ENCODE assay signal across 12 cellular contexts in the genomic region with DNA sequence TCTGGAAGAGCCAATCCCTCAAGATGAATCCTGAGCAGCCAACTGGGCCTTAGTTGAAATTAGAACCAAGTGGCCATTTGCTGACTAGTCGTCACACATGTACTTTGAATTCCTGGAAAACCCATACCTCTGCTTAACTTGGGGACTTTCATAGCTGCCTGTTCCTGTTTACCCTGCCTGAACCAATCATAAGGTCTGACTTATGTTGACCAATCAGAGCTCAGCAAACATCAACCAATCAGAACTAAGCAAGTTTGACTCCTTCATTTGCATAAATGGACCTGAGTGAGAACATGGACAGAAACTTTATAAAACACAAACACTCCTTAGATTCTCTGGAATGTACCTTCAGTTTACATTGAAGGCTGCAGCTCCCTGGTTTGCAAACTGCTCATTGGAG. TPM values are rescaled to one million over a fixed set of nuclear protein-coding genes. Genes with fewer than 3 reads are reported as not detected.
DNase-seq lines count a peak whose midpoint lies in the region; FAIRE-seq and TF ChIP-seq lines count a peak whose summit lies in the region.
"Had no signal": no experiment of that assay in that cellular context is flagged by ENCODE, and none has a peak within 500 bp of the region (broad histone marks: within the 10 kb centered on the region; RNA-seq: fewer than 3 reads in every experiment).

No MANE protein-coding gene starts in this region.

- H3K9me3 Mint-ChIP-seq in nephron: no peaks in the 10 kb centered on the region
- H3K9me3 Mint-ChIP-seq: stimulated activated memory B cell treated with anti-CD40 and anti-IgM and Interleukin-4, amounts not matched to agents 10 μg/mL and 1 μg/mL and 100 μg/mL, for 72 hours had no signal

- peaks cover 3 to 91% of the 10 kb centered on the region in 2 experiments; a peak in 3 of 4 replicates for H3K79me2 ChIP-seq in H1 (ENCODE audit: control insufficient read depth in 1 of 2, insufficient read depth in 2 of 2, low read length in 2 of 2)

- peaks cover 10 to 23% of the 10 kb centered on the region in 2 experiments for H4K20me1 ChIP-seq in H1 (replicated peaks in 1 of 2; ENCODE audit: control insufficient read depth in 1 of 2, insufficient read depth in 2 of 2, low read length in 2 of 2)

- H3K4me3 Mint-ChIP-seq in nephron: peak overlapping the region in 1 of 3 experiments; percentile 45
- H3K4me3 Mint-ChIP-seq: stimulated activated memory B cell treated with anti-CD40 and anti-IgM and Interleukin-4, amounts not matched to agents 10 μg/mL and 1 μg/mL and 100 μg/mL, for 72 hours had no signal

- H3K27me3 ChIP-seq in H1 (replicated peaks in 1 of 4; ENCODE audit: control insufficient read depth in 3 of 4, extremely low read depth in 1 of 4, insufficient read depth in 3 of 4, low read length in 3 of 4): no peaks in the 10 kb centered on the region
- H3K27me3 ChIP-seq in tibial nerve: no peaks in the 10 kb centered on the region
- H3K27me3 ChIP-seq: body of pancreas had no signal

- H3K56ac ChIP-seq in H1 (replicated peaks; ENCODE audit: insufficient read length, low read depth, low read length): no peak overlapping the region

- H3K27ac Mint-ChIP-seq in nephron: peak overlapping the region; percentile 72 to 94 (median 93)
- H3K27ac Mint-ChIP-seq: stimulated activated memory B cell treated with anti-CD40 and anti-IgM and Interleukin-4, amounts not matched to agents 10 μg/mL and 1 μg/mL and 100 μg/mL, for 72 hours had no signal

- no peak overlapping the region for H2BK20ac ChIP-seq in H1 (ENCODE audit: low read length)

- H3K36me3 Mint-ChIP-seq in nephron (ENCODE audit: low read depth): no peaks in the 10 kb centered on the region
- H3K36me3 Mint-ChIP-seq: stimulated activated memory B cell treated with anti-CD40 and anti-IgM and Interleukin-4, amounts not matched to agents 10 μg/mL and 1 μg/mL and 100 μg/mL, for 72 hours had no signal

- H4K8ac ChIP-seq in H1 (ENCODE audit: extremely low read depth, insufficient read depth, low read length): no peak overlapping the region

- TF ChIP-seq CTCF in H1 (IDR thresholded peaks at IDR 0.05; ENCODE audit: control extremely low read depth in 1 of 3, insufficient read depth in 1 of 3, low read depth in 1 of 3, low read length in 3 of 3): no peak
- no peak for TF ChIP-seq CTCF in nephron (IDR thresholded peaks at IDR 0.05; ENCODE audit: unreplicated experiment in 3 of 3)
- TF ChIP-seq CTCF in tibial nerve (IDR thresholded peaks at IDR 0.05): no peak

- H2BK12ac ChIP-seq in H1 (ENCODE audit: low read depth, low read length): no peak overlapping the region

- no peak for TF ChIP-seq POLR2A in H1 (IDR thresholded peaks at IDR 0.05; ENCODE audit: control extremely low read depth in 1 of 2, low read depth in 2 of 2, low read length in 2 of 2)
- TF ChIP-seq POLR2A in tibial nerve (IDR thresholded peaks at IDR 0.05): no peak

- H3K18ac ChIP-seq in H1 (ENCODE audit: extremely low read depth, low read length): no peak overlapping the region

- no peak overlapping the region for H3K23ac ChIP-seq in H1 (ENCODE audit: insufficient read length)

- H3K27ac ChIP-seq in H1 (ENCODE audit: low read depth, low read length) (no peak overlapping the region), tibial nerve (no peak overlapping the region)
- H3K27ac ChIP-seq: body of pancreas, HL-60 had no signal

- in situ Hi-C loops in Caki2 (cut with HindIII; ENCODE audit: low pct_unique_long_range_greater_than_20kb, low sequenced_read_pairs): no loop called here

- H2BK15ac ChIP-seq in H1 (ENCODE audit: low read length): no peak overlapping the region

- WGBS in H1 (ENCODE audit: extremely low coverage in 1 of 2, insufficient coverage in 1 of 2, insufficient read length in 1 of 2, insufficient replicate concordance in 2 of 2, low coverage in 1 of 2, low lambda C conversion rate in 2 of 2, missing lambda C conversion rate in 1 of 2), 2 experiments: 82% methylated on average over 1 of the region's 1 CpG; no CpG with 5 or more reads in 1 of the 2 experiments
- 56 to 72% methylated on average over 1 of the region's 1 CpG for WGBS in tibial nerve, 2 donors

- TF ChIP-seq EP300 in H1 (IDR thresholded peaks at IDR 0.05; ENCODE audit: borderline replicate concordance in 1 of 2, low read depth in 2 of 2, low read length in 2 of 2): no peak
- no peak for TF ChIP-seq EP300 in tibial nerve (IDR thresholded peaks at IDR 0.05)

- H3K4me1 Mint-ChIP-seq in nephron: peaks cover 80% of the 10 kb centered on the region

- H2AK5ac ChIP-seq in H1 (ENCODE audit: low read depth, low read length): no peak overlapping the region

- H4K91ac ChIP-seq in H1 (replicated peaks; ENCODE audit: insufficient read length, low read length): no peak overlapping the region

- no peak overlapping the region for H2AFZ ChIP-seq in H1 (ENCODE audit: low read length)

- no peak overlapping the region for H3K4me2 ChIP-seq in H1 (ENCODE audit: insufficient read depth in 1 of 2, low read depth in 2 of 2, low read length in 2 of 2)

- H3K9me3 ChIP-seq in H1 (ENCODE audit: insufficient read depth in 2 of 2, low read depth in 1 of 2, low read length in 1 of 2) (no peaks in the 10 kb centered on the region), tibial nerve (no peaks in the 10 kb centered on the region)
- H3K9me3 ChIP-seq: body of pancreas had no signal

- no peak overlapping the region for H2BK5ac ChIP-seq in H1 (ENCODE audit: low read depth, low read length)

- no peak overlapping the region for H3K14ac ChIP-seq in H1 (ENCODE audit: insufficient read length)

- FAIRE-seq in H1 (lab: Jason Lieb, UNC): no peak

- no peak overlapping the region for H3K9ac ChIP-seq in H1 (replicated peaks in 1 of 4; ENCODE audit: extremely low read depth in 1 of 4, low read depth in 3 of 4, low read length in 3 of 4)

- H3K27me3 Mint-ChIP-seq in nephron (ENCODE audit: low read depth): no peaks in the 10 kb centered on the region
- H3K27me3 Mint-ChIP-seq: stimulated activated memory B cell treated with anti-CD40 and anti-IgM and Interleukin-4, amounts not matched to agents 10 μg/mL and 1 μg/mL and 100 μg/mL, for 72 hours had no signal

- peaks cover 10% of the 10 kb centered on the region for H3K79me1 ChIP-seq in H1 (ENCODE audit: low read depth, low read length)

- no peak overlapping the region for H3K4me3 ChIP-seq in H1 (ENCODE audit: extremely low read depth in 1 of 4, insufficient read depth in 2 of 4, low read depth in 3 of 4, low read length in 4 of 4)
- H3K4me3 ChIP-seq in tibial nerve: no peak overlapping the region
- H3K4me3 ChIP-seq: body of pancreas had no signal

- H3K23me2 ChIP-seq in H1 (ENCODE audit: low read depth, low read length): no peaks in the 10 kb centered on the region; the same call in 1 of the 2 replicates

- no peak for TF ChIP-seq RAD21 in H1 (IDR thresholded peaks at IDR 0.05 in 1 of 2, conservative IDR thresholded peaks at IDR 0.05 in 1 of 2; ENCODE audit: low read depth in 2 of 2, low read length in 2 of 2)

- DNase-seq in Caki2 (ENCODE audit: low read depth) (peak; percentile 44), NAMALWA (ENCODE audit: low spot score) (peak; percentile 62), H1 (ENCODE audit: low read depth in 1 of 2, low spot score in 2 of 2) (no peak), tibial nerve (ENCODE audit: low spot score in 2 of 2) (no peak), NCI-H2227 treated with DMSO at 0.1 percent for 48 hours (lab: John Stamatoyannopoulos, UW) (no peak), inferior parietal cortex (ENCODE audit: extremely low spot score) (no peak)
- DNase-seq in activated effector memory CD4-positive, alpha-beta T cell treated with anti-CD3 and anti-CD28 coated beads, Interleukin-2, amount 50 U/mL, for 16 hours: no peak
- DNase-seq: body of pancreas, NCI-H1092 treated with DMSO at 0.1 percent for 48 hours had no signal

- H3K4me1 ChIP-seq in H1 (replicated peaks in 1 of 4; ENCODE audit: control insufficient read depth in 3 of 4, insufficient read depth in 4 of 4, low read length in 3 of 4) (peaks cover 0 to 3% (median 0%) of the 10 kb centered on the region in 4 experiments; a peak in 2 of 7 replicates), tibial nerve (peaks cover 0 to 91% (median 27%) of the 10 kb centered on the region in 4 donors)

- no peak overlapping the region for H3K4ac ChIP-seq in H1 (replicated peaks; ENCODE audit: insufficient read length, low read depth, low read length)

- H2BK120ac ChIP-seq in H1 (replicated peaks; ENCODE audit: low read depth, low read length): no peak overlapping the region

- POLR2A ChIA-PET in H1 (lab: Charles Lee; ENCODE audit: partially characterized antibody): interaction anchor here (1.4 to 1.8 kb wide), 2 partner anchors 9 to 45 kb away, joined by 4 to 6 read pairs; no protein-coding TSS in a partner anchor

- CTCF ChIA-PET in H1 (lab: Charles Lee; ENCODE audit: partially characterized antibody): interaction anchor here (0.9 to 1.7 kb wide), 4 partner anchors 8 to 68 kb away, joined by 3 to 5 read pairs (median 4); no protein-coding TSS in a partner anchor

- H3K36me3 ChIP-seq in H1 (ENCODE audit: control insufficient read depth in 2 of 4, insufficient read depth in 4 of 4, low read length in 3 of 4) (peaks cover 0 to 3% (median 0%) of the 10 kb centered on the region in 4 experiments; a peak in 1 of 8 replicates), tibial nerve (no peaks in the 10 kb centered on the region)

- no peak overlapping the region for H4K5ac ChIP-seq in H1 (ENCODE audit: insufficient read length, low read depth, low read length)

TF ChIP-seq in H1, 55 proteins besides CTCF, POLR2A, EP300 and RAD21:
- TF ChIP-seq SP1 (IDR thresholded peaks at IDR 0.05; ENCODE audit: low read depth, low read length) (peak; percentile 41; the same call in 1 of the 2 replicates), SRF (IDR thresholded peaks at IDR 0.05; ENCODE audit: low read depth, low read length) (no peak)

RNA-seq across cellular contexts. Expression of gene LATS2, which starts 50.8 kb away (rescaled TPM):
- total RNA-seq in Caki2 (2014; rRNA removed; shearing (Covaris generic); ENCODE audit: low replicate concordance): 7.3 and 14.1 TPM in 2 replicates
- total RNA-seq in H1 (2021; fragmentation: NEBNext Ultra II Directional; extraction: Animal tissue kit (Norgen Biotek cat#: 25700)): 26.2 and 26.5 TPM in 2 replicates
- 8.3 and 10.8 TPM in 2 replicates for polyA plus RNA-seq in H1 (2011; rRNA removed)
- polyA plus RNA-seq in H1 (2011; cell fraction: cytosol; rRNA removed): 10.7 TPM
- 17.0 TPM for polyA plus RNA-seq in H1 (2011; cell fraction: nucleus; rRNA removed)
- 10.4 to 14.1 TPM (median 13.4 TPM) in 4 replicates for polyA plus RNA-seq in H1 (2012, experiment 1 of 2)
- 4.8 TPM for polyA plus RNA-seq in H1 (2012, experiment 2 of 2)
- polyA plus RNA-seq in H1 (2013, experiment 1 of 2): 8.5 TPM
- polyA plus RNA-seq in H1 (2013, experiment 2 of 2): 8.7 TPM
- 11.9 and 13.9 TPM in 2 replicates for polyA minus RNA-seq in H1 (2011; rRNA and poly(A)+ RNA removed)
- polyA minus RNA-seq in H1 (2011; cell fraction: cytosol; rRNA and poly(A)+ RNA removed): 15.9 TPM
- 15.9 TPM for polyA minus RNA-seq in H1 (2011; cell fraction: nucleus; rRNA and poly(A)+ RNA removed)
- 10 to 100 TPM; 40.2 to 49.4 (median 42.3) TPM for total RNA-seq in tibial nerve

Comparison
In these comparisons a context has a peak if more than half of its experiments do, and no peak if none do; other contexts are left out.
1. DNase-seq: peak in Caki2 (single experiment) and NAMALWA (single experiment); none in H1 (0 of 2), tibial nerve (0 of 2), NCI-H2227 treated with DMSO at 0.1 percent for 48 hours (single experiment), activated effector memory CD4-positive, alpha-beta T cell treated with anti-CD3 and anti-CD28 coated beads, Interleukin-2, amount 50 U/mL, for 16 hours (single experiment) and inferior parietal cortex (single experiment).